In the genomic region with DNA sequence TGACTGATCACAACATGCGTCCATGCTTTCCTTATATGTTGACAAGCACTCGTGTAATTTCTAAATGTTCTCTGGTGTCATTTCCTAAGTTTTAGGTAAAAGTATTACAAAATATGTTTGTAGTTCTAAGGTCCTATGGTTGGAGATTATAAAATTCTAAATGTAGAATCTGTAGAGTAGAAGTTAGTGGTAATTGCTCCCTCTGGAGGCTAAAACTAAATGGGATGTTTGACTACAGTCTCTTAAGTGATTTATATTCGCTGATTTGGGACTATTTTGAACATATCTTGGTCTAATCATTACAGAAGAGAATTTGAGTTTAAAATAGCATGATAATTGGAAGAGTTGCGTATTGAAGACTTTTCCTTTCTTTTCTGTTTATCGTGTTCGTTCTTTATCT, we compare ENCODE assay signal across 17 cellular contexts.
A peak's percentile ranks its signal among the peaks of the same experiment; 100 is the strongest.
DNase-seq lines count a peak whose midpoint lies in the region; ATAC-seq and TF ChIP-seq lines count a peak whose summit lies in the region.
"Had no signal": no experiment of that assay in that cellular context is flagged by ENCODE, and none has a peak within 500 bp of the region (broad histone marks: within the 10 kb centered on the region; RNA-seq: fewer than 3 reads in every experiment).

No MANE protein-coding gene starts in this region.

- H3K36me3 Mint-ChIP-seq in natural killer cell = no peaks in the 10 kb centered on the region
- no peaks in the 10 kb centered on the region for H3K36me3 Mint-ChIP-seq in natural killer cell treated with Interleukin-12 subunit alpha and Interleukin-12 subunit beta and Interleukin-15 and Interleukin-18, amount 100 ng/mL, for 72 hours

- no peak overlapping the region for H3K4me3 ChIP-seq in PC-9
- no peak overlapping the region for H3K4me3 ChIP-seq in esophagus squamous epithelium
- H3K4me3 ChIP-seq: K562, tibial artery had no signal

- DNase-seq in natural killer cell (no peak), PC-9 (no peak), fibroblast of peridontal ligament (ENCODE audit: extremely low read depth) (peak; percentile 40), cerebellar nuclear complex (lab: John Stamatoyannopoulos, UW) (no peak), esophagus squamous epithelium (lab: John Stamatoyannopoulos, UW) (no peak), GM20000 (ENCODE audit: low spot score) (no peak)
- no peak for DNase-seq in natural killer cell treated with Interleukin-12 subunit alpha and Interleukin-12 subunit beta and Interleukin-15 and Interleukin-18, amount 100 ng/mL, for 72 hours (ENCODE audit: low spot score)
- DNase-seq in stimulated activated CD4-positive, alpha-beta T cell treated with anti-CD3 and anti-CD28 coated beads, Interleukin-4, amount 100 ng/mL, for 4 hours = no peak
- DNase-seq: activated CD8-positive, alpha-beta T cell treated with anti-CD3 and anti-CD28 coated beads for 36 hours; activated naive CD4-positive, alpha-beta T cell; EL; left colon; NCI-H2171; tibial artery had no signal

- H3K4me3 Mint-ChIP-seq in natural killer cell = no peak overlapping the region
- no peak overlapping the region for H3K4me3 Mint-ChIP-seq in natural killer cell treated with Interleukin-12 subunit alpha and Interleukin-12 subunit beta and Interleukin-15 and Interleukin-18, amount 100 ng/mL, for 72 hours
- H3K4me3 Mint-ChIP-seq: activated CD8-positive, alpha-beta T cell treated with anti-CD3 and anti-CD28 coated beads for 36 hours; B cell had no signal

- no peaks in the 10 kb centered on the region for H3F3A ChIP-seq in PC-9 (ENCODE audit: insufficient read depth, low read depth)

- H2AFZ ChIP-seq in PC-9 = no peak overlapping the region

- intact Hi-C loops in natural killer cell (cut with micrococcal nuclease) (no loop called here), PC-9 (cut with micrococcal nuclease; ENCODE audit: unreplicated experiment) (no loop called here), esophagus squamous epithelium (cut with DNase I) (no loop called here)

- POLR2A ChIA-PET in PC-9 (lab: Charles Lee; ENCODE audit: unreplicated experiment) = no interaction called here

- BruUV-seq in PC-9 (replicated peaks; lab: Mats Ljungman, UMichigan) = no TSS peak

- no peaks in the 10 kb centered on the region for H3K9me3 Mint-ChIP-seq in natural killer cell
- H3K9me3 Mint-ChIP-seq in natural killer cell treated with Interleukin-12 subunit alpha and Interleukin-12 subunit beta and Interleukin-15 and Interleukin-18, amount 100 ng/mL, for 72 hours = no peaks in the 10 kb centered on the region

- CTCF ChIA-PET in PC-9 (lab: Charles Lee) = no interaction called here

- no peak for TF ChIP-seq POLR2A in esophagus squamous epithelium (IDR thresholded peaks at IDR 0.05)

- H3K4me1 Mint-ChIP-seq in natural killer cell = peaks cover 11 to 14% of the 10 kb centered on the region in 2 donors
- peaks cover 7 to 8% of the 10 kb centered on the region in 2 donors for H3K4me1 Mint-ChIP-seq in natural killer cell treated with Interleukin-12 subunit alpha and Interleukin-12 subunit beta and Interleukin-15 and Interleukin-18, amount 100 ng/mL, for 72 hours (ENCODE audit: low read depth in 2 of 2)
- H3K4me1 Mint-ChIP-seq: B cell had no signal

- TF ChIP-seq CTCF in natural killer cell (IDR thresholded peaks at IDR 0.05) (peak; percentile 5), PC-9 (conservative IDR thresholded peaks at IDR 0.05) (peak; percentile 32; the same call in 1 of the 2 replicates), esophagus squamous epithelium (IDR thresholded peaks at IDR 0.05) (no peak), GM20000 (IDR thresholded peaks at IDR 0.05; ENCODE audit: extremely low read depth, missing control alignments) (no peak)

- H3K9me3 ChIP-seq in PC-9 (ENCODE audit: insufficient read depth, low read depth) = no peaks in the 10 kb centered on the region
- H3K9me3 ChIP-seq in esophagus squamous epithelium = no peaks in the 10 kb centered on the region
- H3K9me3 ChIP-seq: tibial artery had no signal

- H3K79me2 ChIP-seq in PC-9 (ENCODE audit: low read depth) = no peaks in the 10 kb centered on the region

- H3K27ac Mint-ChIP-seq in natural killer cell = no peak overlapping the region
- no peak overlapping the region for H3K27ac Mint-ChIP-seq in natural killer cell treated with Interleukin-12 subunit alpha and Interleukin-12 subunit beta and Interleukin-15 and Interleukin-18, amount 100 ng/mL, for 72 hours
- H3K27ac Mint-ChIP-seq: activated CD8-positive, alpha-beta T cell treated with anti-CD3 and anti-CD28 coated beads for 36 hours; B cell had no signal

- H3K27ac ChIP-seq in PC-9 (no peak overlapping the region), esophagus squamous epithelium (no peak overlapping the region)
- H3K27ac ChIP-seq: tibial artery had no signal

- no peaks in the 10 kb centered on the region for H3K36me3 ChIP-seq in PC-9 (ENCODE audit: low read depth)
- peaks cover 0 to 22% (median 5%) of the 10 kb centered on the region in 3 donors for H3K36me3 ChIP-seq in esophagus squamous epithelium

- ATAC-seq in natural killer cell = no peak
- no peak for ATAC-seq in natural killer cell treated with Interleukin-12 subunit alpha and Interleukin-12 subunit beta and Interleukin-15 and Interleukin-18, amount 100 ng/mL, for 72 hours
- ATAC-seq: activated CD8-positive, alpha-beta T cell treated with anti-CD3 and anti-CD28 coated beads for 36 hours; K562; left colon; Panc1 had no signal

- H3K27me3 ChIP-seq in PC-9 (ENCODE audit: insufficient read depth, low read depth) = no peaks in the 10 kb centered on the region
- H3K27me3 ChIP-seq in esophagus squamous epithelium = no peaks in the 10 kb centered on the region
- H3K27me3 ChIP-seq: tibial artery had no signal

- no peaks in the 10 kb centered on the region for H3K27me3 Mint-ChIP-seq in natural killer cell (ENCODE audit: low read depth in 2 of 2)
- H3K27me3 Mint-ChIP-seq in natural killer cell treated with Interleukin-12 subunit alpha and Interleukin-12 subunit beta and Interleukin-15 and Interleukin-18, amount 100 ng/mL, for 72 hours = no peaks in the 10 kb centered on the region
- H3K27me3 Mint-ChIP-seq: activated CD8-positive, alpha-beta T cell treated with anti-CD3 and anti-CD28 coated beads for 36 hours; B cell had no signal

- no peaks in the 10 kb centered on the region for H3K9me2 ChIP-seq in PC-9 (ENCODE audit: insufficient read depth)

- no peaks in the 10 kb centered on the region for H3K4me1 ChIP-seq in PC-9 (replicated peaks; ENCODE audit: insufficient read depth)
- no peaks in the 10 kb centered on the region for H3K4me1 ChIP-seq in esophagus squamous epithelium
- H3K4me1 ChIP-seq: tibial artery had no signal

- WGBS in esophagus squamous epithelium, 2 donors = 84 to 91% methylated on average over 6 of the region's 6 CpGs

- H3K4me2 ChIP-seq in PC-9 = no peak overlapping the region

- 0 out of 2 replicates have a peak, but pooled peaks cover 3% of the 10 kb centered on the region for H4K20me1 ChIP-seq in PC-9 (ENCODE audit: insufficient read depth)

Comparison
In these comparisons a context has a peak if more than half of its experiments do, and no peak if none do; other contexts are left out.
1. CTCF ChIP-seq: peak in natural killer cell (single experiment) and PC-9 (single experiment); none in esophagus squamous epithelium (0 of 6) and GM20000 (single experiment).